1 cellular context compared by ENCODE assay signal in genomic region chr1:226063362-226064167, GRCh38.
TF ChIP-seq lines count a peak whose summit lies in the region.

No MANE protein-coding gene starts in this region.

TF ChIP-seq in IMR-90, 13 proteins besides CTCF, POLR2A, EP300 and RAD21:
- no peak for TF ChIP-seq RFX5 (IDR thresholded peaks at IDR 0.05; ENCODE audit: low read depth, low read length)
- peak; percentile 41; the same call in 1 of the 2 replicates for TF ChIP-seq BHLHE40 (IDR thresholded peaks at IDR 0.05; ENCODE audit: low read depth, low read length)
- no peak for TF ChIP-seq CEBPB (IDR thresholded peaks at IDR 0.05; ENCODE audit: low read depth, low read length)
- TF ChIP-seq USF2 (IDR thresholded peaks at IDR 0.05; ENCODE audit: low read depth, low read length): peak; percentile 22; the same call in 1 of the 2 replicates
- no peak for TF ChIP-seq ELK1 (IDR thresholded peaks at IDR 0.05; ENCODE audit: borderline replicate concordance, low read depth, low read length)
- peak; percentile 42; the same call in 1 of the 2 replicates for TF ChIP-seq MXI1 (IDR thresholded peaks at IDR 0.05; ENCODE audit: borderline replicate concordance, low read depth, low read length)
